In genomic region chr15:50265620-50266019, GRCh38 we compare ENCODE assay signal across 2 cellular contexts.
TF ChIP-seq lines count a peak whose summit lies in the region.

TSS of gene HDC (minus strand) at chr15:50265726. CDS start at chr15:50265623, 103 bp downstream.

TF ChIP-seq in K562, 482 proteins besides CTCF, POLR2A, EP300 and RAD21:
- TF ChIP-seq NFIX (CRISPR knock-in tag; IDR thresholded peaks at IDR 0.05; ENCODE audit: low read depth) (no peak), PBX2 (CRISPR knock-in tag; IDR thresholded peaks at IDR 0.05; ENCODE audit: low read depth) (no peak), PBX2 (tag; conservative IDR thresholded peaks at IDR 0.05; ENCODE audit: low read depth) (no peak), PHF8 (IDR thresholded peaks at IDR 0.05; ENCODE audit: borderline replicate concordance, low read length) (no peak), MYC (IDR thresholded peaks at IDR 0.05; ENCODE audit: low read depth, low read length) (no peak), MYC (CRISPR knock-in tag; IDR thresholded peaks at IDR 0.05; ENCODE audit: borderline replicate concordance, low read depth) (no peak), BRF2 (IDR thresholded peaks at IDR 0.05; ENCODE audit: borderline replicate concordance, insufficient read depth, insufficient read length) (no peak), PHF20 (IDR thresholded peaks at IDR 0.05; ENCODE audit: partially characterized antibody) (no peak), SREBF2 (CRISPR knock-in tag; IDR thresholded peaks at IDR 0.05) (no peak)

TF ChIP-seq in HepG2, 621 proteins besides CTCF, POLR2A, EP300 and RAD21:
- TF ChIP-seq MAFK (conservative IDR thresholded peaks at IDR 0.05 in 1 of 2, IDR thresholded peaks at IDR 0.05 in 1 of 2; ENCODE audit: low read length in 2 of 2) = no peak
- no peak for TF ChIP-seq CBX2 (IDR thresholded peaks at IDR 0.05; ENCODE audit: low read depth, low read length)
- no peak for TF ChIP-seq CBX2 (CRISPR knock-in tag; IDR thresholded peaks at IDR 0.05; ENCODE audit: low read depth)
- TF ChIP-seq PAX8 (CRISPR knock-in tag; IDR thresholded peaks at IDR 0.05; ENCODE audit: borderline replicate concordance) = no peak
- TF ChIP-seq MYNN (CRISPR knock-in tag; IDR thresholded peaks at IDR 0.05; ENCODE audit: low read depth) = no peak
- no peak for TF ChIP-seq ZNF34 (CRISPR knock-in tag; IDR thresholded peaks at IDR 0.05; ENCODE audit: borderline replicate concordance)
- no peak for TF ChIP-seq ZNF414 (CRISPR knock-in tag; IDR thresholded peaks at IDR 0.05)
- no peak for TF ChIP-seq ZBTB8A (CRISPR knock-in tag; IDR thresholded peaks at IDR 0.05; ENCODE audit: borderline replicate concordance, low read depth)
- no peak for TF ChIP-seq TEAD2 (CRISPR knock-in tag; IDR thresholded peaks at IDR 0.05)
- TF ChIP-seq SYNCRIP (IDR thresholded peaks at IDR 0.05; ENCODE audit: insufficient read depth, low read depth, low read length) = no peak
- TF ChIP-seq PRMT3 (CRISPR knock-in tag; IDR thresholded peaks at IDR 0.05; ENCODE audit: borderline replicate concordance, low read depth) = no peak
- TF ChIP-seq ZNF670 (CRISPR knock-in tag; IDR thresholded peaks at IDR 0.05; ENCODE audit: borderline replicate concordance) = no peak
- TF ChIP-seq ZNF431 (CRISPR knock-in tag; IDR thresholded peaks at IDR 0.05; ENCODE audit: borderline replicate concordance, low read depth) = no peak
- no peak for TF ChIP-seq ZNF766 (CRISPR knock-in tag; IDR thresholded peaks at IDR 0.05; ENCODE audit: borderline replicate concordance)
- TF ChIP-seq ZNF547 (CRISPR knock-in tag; IDR thresholded peaks at IDR 0.05) = no peak
- TF ChIP-seq RARG (CRISPR knock-in tag; IDR thresholded peaks at IDR 0.05; ENCODE audit: low read depth) = no peak
- no peak for TF ChIP-seq THAP11 (CRISPR knock-in tag; IDR thresholded peaks at IDR 0.05)
